9 cellular contexts compared by ENCODE assay signal in genomic region chr18:45687617-45688016, GRCh38. TPM values are rescaled to one million over a fixed set of nuclear protein-coding genes. Genes with fewer than 3 reads are reported as not detected.
DNase-seq lines count a peak whose midpoint lies in the region; ATAC-seq, FAIRE-seq and TF ChIP-seq lines count a peak whose summit lies in the region.
"Had no signal": no experiment of that assay in that cellular context is flagged by ENCODE, and none has a peak within 500 bp of the region (broad histone marks: within the 10 kb centered on the region; RNA-seq: fewer than 3 reads in every experiment).

No MANE protein-coding gene starts in this region.

- TF ChIP-seq POLR2A in GM12892 (IDR thresholded peaks at IDR 0.05; ENCODE audit: low read depth, low read length), result no peak

- no peak overlapping the region for H3K27ac ChIP-seq in SJCRH30
- H3K27ac ChIP-seq in brain microvascular endothelial cell, result no peak overlapping the region

- no peaks in the 10 kb centered on the region for H3K4me1 ChIP-seq in SJCRH30

- peaks cover 67% of the 10 kb centered on the region for H3K4me1 Mint-ChIP-seq in central memory CD8-positive, alpha-beta T cell

- no peak for TF ChIP-seq CTCF in brain microvascular endothelial cell (IDR thresholded peaks at IDR 0.05; ENCODE audit: low read depth, low read length, missing control alignments)

- DNase-seq in GM12892 (ENCODE audit: insufficient read length) (peak; percentile 15), AG08396 (ENCODE audit: low spot score) (no peak), SJCRH30 (no peak), midbrain (lab: John Stamatoyannopoulos, UW) (no peak), brain microvascular endothelial cell (no peak)
- DNase-seq in central memory CD8-positive, alpha-beta T cell (ENCODE audit: low spot score in 2 of 2), result peak in 1 of 2 donors; percentile 27

- H3K27me3 ChIP-seq in SJCRH30 (no peaks in the 10 kb centered on the region), brain microvascular endothelial cell (replicated peaks) (no peaks in the 10 kb centered on the region)

- peak overlapping the region; percentile 91 for H3K4me3 Mint-ChIP-seq in central memory CD8-positive, alpha-beta T cell

- in situ Hi-C loops in brain microvascular endothelial cell (cut with HindIII; ENCODE audit: low pct_ligation_motif_present, low sequenced_read_pairs), result no loop called here

- H3K36me3 Mint-ChIP-seq in central memory CD8-positive, alpha-beta T cell (ENCODE audit: insufficient read depth), result peaks cover 2% of the 10 kb centered on the region

- peak; percentile 35 for ATAC-seq in GM21360 (IDR thresholded peaks at IDR 0.05; ENCODE audit: unreplicated experiment)
- peak; percentile 26 for ATAC-seq in HG03521 (IDR thresholded peaks at IDR 0.05; ENCODE audit: unreplicated experiment)
- ATAC-seq in central memory CD8-positive, alpha-beta T cell (replicated peaks; ENCODE audit: extremely low read depth, poor library complexity, severe bottlenecking), result peak; percentile 33

- no peak for FAIRE-seq in GM12892 (lab: Jason Lieb, UNC)
- FAIRE-seq: endometrium had no signal

- peak overlapping the region; percentile 97 for H3K27ac Mint-ChIP-seq in central memory CD8-positive, alpha-beta T cell (ENCODE audit: low read depth)

- H3K9me3 ChIP-seq in SJCRH30 (replicated peaks), result no peaks in the 10 kb centered on the region

- H3K4me3 ChIP-seq in SJCRH30 (no peak overlapping the region), brain microvascular endothelial cell (ENCODE audit: low read depth, low read length) (no peak overlapping the region)

- H3K36me3 ChIP-seq in SJCRH30 (no peaks in the 10 kb centered on the region), brain microvascular endothelial cell (replicated peaks) (no peaks in the 10 kb centered on the region)

- H3K9me3 Mint-ChIP-seq in central memory CD8-positive, alpha-beta T cell, result no peaks in the 10 kb centered on the region

- H3K27me3 Mint-ChIP-seq in central memory CD8-positive, alpha-beta T cell, result no peaks in the 10 kb centered on the region

RNA-seq across cellular contexts. Expression of gene SLC14A1, which starts 36.4 kb away (rescaled TPM):
- polyA plus RNA-seq in GM12892 (2012; ENCODE audit: missing spikeins), result 0.53 TPM
- not detected in 2 replicates for total RNA-seq in SJCRH30 (2014; rRNA removed; shearing (Covaris generic))
